26 cellular contexts compared by ENCODE assay signal in the genomic region with DNA sequence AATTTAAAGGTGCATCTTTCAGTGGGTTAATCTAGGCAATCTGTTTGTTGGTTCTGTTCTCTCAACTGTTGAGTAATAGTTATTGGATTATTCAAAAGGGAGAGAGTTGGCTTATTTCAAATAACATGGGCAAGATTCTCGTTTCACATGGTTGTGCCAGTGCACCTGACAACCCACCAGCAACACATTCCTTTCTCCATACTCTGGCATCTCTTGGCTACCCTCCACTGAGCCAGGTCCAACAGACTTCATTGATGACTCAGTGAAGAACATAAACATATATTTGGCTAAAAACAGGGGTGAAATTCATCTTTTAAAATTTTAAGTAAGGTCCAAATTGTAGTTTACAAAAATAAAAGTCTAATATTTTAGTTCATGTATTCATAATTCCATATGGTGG.
"Had no signal": no experiment of that assay in that cellular context is flagged by ENCODE, and none has a peak within 500 bp of the region (broad histone marks: within the 10 kb centered on the region; RNA-seq: fewer than 3 reads in every experiment).

No MANE protein-coding gene starts in this region.

- H3K27ac Mint-ChIP-seq: effector memory CD8-positive, alpha-beta T cell; immature natural killer cell; mesothelial cell of epicardium; natural killer cell treated with Interleukin-12 subunit alpha and Interleukin-12 subunit beta and Interleukin-15 and Interleukin-18, amount 100 ng/mL, for 72 hours; neural progenitor cell; progenitor cell of endocrine pancreas; stimulated activated effector memory CD8-positive, alpha-beta T cell treated with anti-CD3 and anti-CD28 coated beads, Interleukin-12 subunit alpha, Interleukin-12 subunit beta, amount 100 ng/mL, for 72 hours had no signal

- DNase-seq: cortex of kidney; effector memory CD8-positive, alpha-beta T cell; erythroblast; esophagus squamous epithelium; foreskin melanocyte; hypothalamus; immature natural killer cell; islet precursor cell; mesenchymal stem cell; mucosa of descending colon; naive B cell; stimulated activated CD4-positive, alpha-beta T cell treated with anti-CD3 and anti-CD28 coated beads, Interleukin-2, amount 100 ng/mL, for 24 hours; stimulated activated CD4-positive, alpha-beta T cell treated with anti-CD3 and anti-CD28 coated beads, Interleukin-4, amount 100 ng/mL, for 24 hours; stimulated activated naive CD4-positive, alpha-beta T cell treated with Interleukin-2 at 50 U/mL for 16 hours; stomach; thyroid gland; trophoblast cell had no signal

- H3K4me1 Mint-ChIP-seq: immature natural killer cell; naive B cell; neural progenitor cell; stimulated activated effector memory CD8-positive, alpha-beta T cell treated with anti-CD3 and anti-CD28 coated beads, Interleukin-12 subunit alpha, Interleukin-12 subunit beta, amount 100 ng/mL, for 72 hours had no signal

- H3K36me3 Mint-ChIP-seq: immature natural killer cell; stimulated activated effector memory CD8-positive, alpha-beta T cell treated with anti-CD3 and anti-CD28 coated beads, Interleukin-12 subunit alpha, Interleukin-12 subunit beta, amount 100 ng/mL, for 72 hours had no signal

- H3K9me3 Mint-ChIP-seq: stimulated activated effector memory CD8-positive, alpha-beta T cell treated with anti-CD3 and anti-CD28 coated beads, Interleukin-12 subunit alpha, Interleukin-12 subunit beta, amount 100 ng/mL, for 72 hours had no signal

- H3K4me3 Mint-ChIP-seq: effector memory CD8-positive, alpha-beta T cell; immature natural killer cell; mesothelial cell of epicardium; natural killer cell treated with Interleukin-12 subunit alpha and Interleukin-12 subunit beta and Interleukin-15 and Interleukin-18, amount 100 ng/mL, for 72 hours; neural progenitor cell; stimulated activated effector memory CD8-positive, alpha-beta T cell treated with anti-CD3 and anti-CD28 coated beads, Interleukin-12 subunit alpha, Interleukin-12 subunit beta, amount 100 ng/mL, for 72 hours had no signal

- H3K9me3 ChIP-seq: esophagus squamous epithelium, mucosa of descending colon, right atrium auricular region, thyroid gland had no signal

- ATAC-seq: effector memory CD8-positive, alpha-beta T cell; left lobe of liver; mucosa of descending colon; natural killer cell treated with Interleukin-12 subunit alpha and Interleukin-12 subunit beta and Interleukin-15 and Interleukin-18, amount 100 ng/mL, for 72 hours; sciatic nerve; stimulated activated effector memory CD8-positive, alpha-beta T cell treated with anti-CD3 and anti-CD28 coated beads, Interleukin-12 subunit alpha, Interleukin-12 subunit beta, amount 100 ng/mL, for 72 hours had no signal

- H3K27me3 ChIP-seq: esophagus squamous epithelium, neural progenitor cell, right atrium auricular region, stomach, thyroid gland had no signal

- H3K4me3 ChIP-seq: esophagus squamous epithelium, lung, mucosa of descending colon, neural progenitor cell, right atrium auricular region, stomach, thyroid gland had no signal

- H3K36me3 ChIP-seq: esophagus squamous epithelium, neural progenitor cell, right atrium auricular region, stomach, thyroid gland had no signal

- H3K27me3 Mint-ChIP-seq: effector memory CD8-positive, alpha-beta T cell; naive B cell; natural killer cell treated with Interleukin-12 subunit alpha and Interleukin-12 subunit beta and Interleukin-15 and Interleukin-18, amount 100 ng/mL, for 72 hours; progenitor cell of endocrine pancreas had no signal
